In genomic region chr15:81765816-81766215, GRCh38 we compare ENCODE assay signal across 34 cellular contexts.
"Had no signal": no experiment of that assay in that cellular context is flagged by ENCODE, and none has a peak within 500 bp of the region (broad histone marks: within the 10 kb centered on the region; RNA-seq: fewer than 3 reads in every experiment).

No MANE protein-coding gene starts in this region.

- DNase-seq: activated B cell treated with CpG ODN at 0.5 μM for 24 hours; activated CD4-positive, alpha-beta memory T cell treated with anti-CD3 and anti-CD28 coated beads for 36 hours; activated CD4-positive, alpha-beta T cell treated with anti-CD3 and anti-CD28 coated beads for 4 hours; activated CD4-positive, alpha-beta T cell treated with anti-CD3 and anti-CD28 coated beads, Interleukin-2, amount 10 ng/mL, durations not matched to agents 24 days and 14 days; activated CD4-positive, alpha-beta T cell treated with anti-CD3 and anti-CD28 coated beads, Interleukin-2, amount 50 U/mL, for 1 hour; activated CD4-positive, alpha-beta T cell treated with anti-CD3 and anti-CD28 coated beads, Interleukin-2, amount 50 U/mL, for 4 hours; activated CD4-positive, CD25-positive, alpha-beta regulatory T cell treated with anti-CD3 and anti-CD28 coated beads, Interleukin-2, amount 50 U/mL, for 72 hours; activated CD8-positive, alpha-beta memory T cell treated with anti-CD3 and anti-CD28 coated beads for 24 hours; activated CD8-positive, alpha-beta memory T cell treated with anti-CD3 and anti-CD28 coated beads, Interleukin-2, amount 10 ng/mL, durations not matched to agents 7 days and 5 days; activated CD8-positive, alpha-beta memory T cell treated with anti-CD3 and anti-CD28 coated beads, Interleukin-2, amount 50 U/mL, for 48 hours; activated effector memory CD4-positive, alpha-beta T cell treated with anti-CD3 and anti-CD28 coated beads, Interleukin-2, amount 50 U/mL, for 16 hours; activated gamma-delta T cell treated with Interleukin-2 at 50 U/mL for 16 hours; activated naive CD4-positive, alpha-beta T cell; activated naive CD4-positive, alpha-beta T cell treated with anti-CD3 and anti-CD28 coated beads for 36 hours; activated naive CD4-positive, alpha-beta T cell treated with anti-CD3 and anti-CD28 coated beads, Interleukin-2, amount 50 U/mL, for 16 hours; activated naive CD8-positive, alpha-beta T cell treated with anti-CD3 and anti-CD28 coated beads for 36 hours; activated T-cell treated with anti-CD3 and anti-CD28 coated beads, Interleukin-2, amount 50 U/mL, for 24 hours; activated T-cell treated with anti-CD3 and anti-CD28 coated beads, Interleukin-2, amount 50 U/mL, for 48 hours; adrenal gland; amniotic stem cell; aorta; body of pancreas; brain microvascular endothelial cell; central memory CD4-positive, alpha-beta T cell; SW 1271; T-helper 1 cell; T-helper 2 cell; T-helper 9 cell had no signal

- H3K4me3 ChIP-seq: adrenal gland, body of pancreas, breast epithelium had no signal

- H3K27me3 ChIP-seq: adrenal gland, body of pancreas, brain microvascular endothelial cell, breast epithelium had no signal

- H3K36me3 Mint-ChIP-seq: activated CD4-positive, alpha-beta memory T cell treated with anti-CD3 and anti-CD28 coated beads for 36 hours; activated CD8-positive, alpha-beta memory T cell treated with anti-CD3 and anti-CD28 coated beads, Interleukin-2, amount 10 ng/mL, durations not matched to agents 7 days and 5 days; activated naive CD4-positive, alpha-beta T cell treated with anti-CD3 and anti-CD28 coated beads, Interleukin-2, amount 50 U/mL, for 72 hours; activated naive CD8-positive, alpha-beta T cell treated with anti-CD3 and anti-CD28 coated beads for 36 hours had no signal

- H3K4me1 Mint-ChIP-seq: activated B cell treated with CpG ODN at 0.5 μM for 24 hours; activated CD4-positive, alpha-beta T cell treated with anti-CD3 and anti-CD28 coated beads, Interleukin-2, amount 10 ng/mL, durations not matched to agents 24 days and 14 days; activated CD8-positive, alpha-beta memory T cell treated with anti-CD3 and anti-CD28 coated beads, Interleukin-2, amount 10 ng/mL, durations not matched to agents 7 days and 5 days; activated naive CD8-positive, alpha-beta T cell treated with anti-CD3 and anti-CD28 coated beads for 36 hours had no signal

- H3K4me1 ChIP-seq: adrenal gland, body of pancreas, breast epithelium had no signal

- H3K9me3 Mint-ChIP-seq: activated B cell treated with CpG ODN at 0.5 μM for 24 hours; activated CD4-positive, alpha-beta memory T cell treated with anti-CD3 and anti-CD28 coated beads for 36 hours; activated CD4-positive, alpha-beta T cell treated with anti-CD3 and anti-CD28 coated beads, Interleukin-2, amount 10 ng/mL, durations not matched to agents 24 days and 14 days; activated naive CD4-positive, alpha-beta T cell treated with anti-CD3 and anti-CD28 coated beads for 36 hours; activated naive CD4-positive, alpha-beta T cell treated with anti-CD3 and anti-CD28 coated beads, Interleukin-2, amount 50 U/mL, for 72 hours; activated naive CD8-positive, alpha-beta T cell treated with anti-CD3 and anti-CD28 coated beads for 36 hours; activated T-cell treated with anti-CD3 and anti-CD28 coated beads, Interleukin-2, amount 50 U/mL, for 24 hours; activated T-helper 2 cell treated with anti-CD3 and anti-CD28 coated beads, Interferon-gamma antibody, Interleukin-2, Interleukin-4, amounts not matched to agents 10 μg/mL and 5 μg/mL and 100 μg/mL, durations not matched to agents 14 hours and 24 hours and 36 hours; T-helper 1 cell treated with Interleukin-12 subunit alpha and Interleukin-12 subunit beta and Interleukin-4 antibody, amounts not matched to agents 30 μg/mL and 1 μg/mL, for 36 hours; T-helper 2 cell treated with Interferon-gamma antibody and Interleukin-4, amounts not matched to agents 5 μg/mL and 100 μg/mL, for 36 hours had no signal

- H3K27me3 Mint-ChIP-seq: activated B cell treated with CpG ODN at 0.5 μM for 24 hours; activated CD4-positive, alpha-beta T cell treated with anti-CD3 and anti-CD28 coated beads, Interleukin-2, amount 10 ng/mL, durations not matched to agents 24 days and 14 days; activated CD8-positive, alpha-beta memory T cell treated with anti-CD3 and anti-CD28 coated beads, Interleukin-2, amount 10 ng/mL, durations not matched to agents 7 days and 5 days had no signal

- H3K27ac Mint-ChIP-seq: activated B cell treated with CpG ODN at 0.5 μM for 24 hours; activated CD4-positive, alpha-beta memory T cell treated with anti-CD3 and anti-CD28 coated beads for 36 hours; activated CD4-positive, alpha-beta T cell treated with anti-CD3 and anti-CD28 coated beads, Interleukin-2, amount 10 ng/mL, durations not matched to agents 24 days and 14 days; activated CD8-positive, alpha-beta memory T cell treated with anti-CD3 and anti-CD28 coated beads, Interleukin-2, amount 10 ng/mL, durations not matched to agents 7 days and 5 days; activated CD8-positive, alpha-beta T cell treated with anti-CD3 and anti-CD28 coated beads, Interleukin-2, amount 10 ng/mL, durations not matched to agents 7 days and 5 days; activated naive CD4-positive, alpha-beta T cell treated with anti-CD3 and anti-CD28 coated beads for 36 hours; activated naive CD4-positive, alpha-beta T cell treated with anti-CD3 and anti-CD28 coated beads, Interleukin-2, amount 50 U/mL, for 72 hours; activated naive CD8-positive, alpha-beta T cell treated with anti-CD3 and anti-CD28 coated beads for 36 hours; activated T-cell treated with anti-CD3 and anti-CD28 coated beads, Interleukin-2, amount 50 U/mL, for 24 hours; activated T-helper 2 cell treated with anti-CD3 and anti-CD28 coated beads, Interferon-gamma antibody, Interleukin-2, Interleukin-4, amounts not matched to agents 10 μg/mL and 5 μg/mL and 100 μg/mL, durations not matched to agents 14 hours and 24 hours and 36 hours; T-helper 1 cell treated with Interleukin-12 subunit alpha and Interleukin-12 subunit beta and Interleukin-4 antibody, amounts not matched to agents 30 μg/mL and 1 μg/mL, for 36 hours; T-helper 2 cell treated with Interferon-gamma antibody and Interleukin-4, amounts not matched to agents 5 μg/mL and 100 μg/mL, for 36 hours had no signal

- H3K27ac ChIP-seq: adrenal gland, body of pancreas, brain microvascular endothelial cell, breast epithelium had no signal

- H3K36me3 ChIP-seq: adrenal gland, brain microvascular endothelial cell, breast epithelium had no signal

- H3K9me3 ChIP-seq: adrenal gland, body of pancreas, breast epithelium had no signal

- H3K4me3 Mint-ChIP-seq: activated B cell treated with CpG ODN at 0.5 μM for 24 hours; activated CD4-positive, alpha-beta memory T cell treated with anti-CD3 and anti-CD28 coated beads for 36 hours; activated CD4-positive, alpha-beta T cell treated with anti-CD3 and anti-CD28 coated beads, Interleukin-2, amount 10 ng/mL, durations not matched to agents 24 days and 14 days; activated CD8-positive, alpha-beta memory T cell treated with anti-CD3 and anti-CD28 coated beads, Interleukin-2, amount 10 ng/mL, durations not matched to agents 7 days and 5 days; activated CD8-positive, alpha-beta T cell treated with anti-CD3 and anti-CD28 coated beads, Interleukin-2, amount 10 ng/mL, durations not matched to agents 7 days and 5 days; activated naive CD4-positive, alpha-beta T cell treated with anti-CD3 and anti-CD28 coated beads for 36 hours; activated naive CD8-positive, alpha-beta T cell treated with anti-CD3 and anti-CD28 coated beads for 36 hours; activated T-cell treated with anti-CD3 and anti-CD28 coated beads, Interleukin-2, amount 50 U/mL, for 24 hours; T-helper 1 cell treated with Interleukin-12 subunit alpha and Interleukin-12 subunit beta and Interleukin-4 antibody, amounts not matched to agents 30 μg/mL and 1 μg/mL, for 36 hours; T-helper 2 cell treated with Interferon-gamma antibody and Interleukin-4, amounts not matched to agents 5 μg/mL and 100 μg/mL, for 36 hours had no signal
